8 cellular contexts compared by ENCODE assay signal in genomic region chrX:13647709-13648212, GRCh38. TPM values are rescaled to one million over a fixed set of nuclear protein-coding genes. Genes with fewer than 3 reads are reported as not detected.
DNase-seq lines count a peak whose midpoint lies in the region; ATAC-seq and TF ChIP-seq lines count a peak whose summit lies in the region.

No MANE protein-coding gene starts in this region.

- H3K27me3 Mint-ChIP-seq in endothelial cell (ENCODE audit: unreplicated experiment): no peaks in the 10 kb centered on the region

- TF ChIP-seq CTCF in endothelial cell (IDR thresholded peaks at IDR 0.05; ENCODE audit: unreplicated experiment): no peak

- no peaks in the 10 kb centered on the region for H3K36me3 Mint-ChIP-seq in endothelial cell (ENCODE audit: low read depth, unreplicated experiment)

- no peak overlapping the region for H3K27ac Mint-ChIP-seq in endothelial cell (ENCODE audit: unreplicated experiment)

- no peaks in the 10 kb centered on the region for H3K4me1 Mint-ChIP-seq in endothelial cell (ENCODE audit: unreplicated experiment)

- no peaks in the 10 kb centered on the region for H3K9me3 Mint-ChIP-seq in endothelial cell (ENCODE audit: unreplicated experiment)

- H3K4me3 Mint-ChIP-seq in endothelial cell (ENCODE audit: unreplicated experiment): no peak overlapping the region

- peak; percentile 58 for DNase-seq in COR-L47 (lab: John Stamatoyannopoulos, UW)
- peak; percentile 82 for DNase-seq in NCI-H748 (lab: John Stamatoyannopoulos, UW; ENCODE audit: unreplicated experiment)
- DNase-seq in activated CD8-positive, alpha-beta memory T cell treated with anti-CD3 and anti-CD28 coated beads, Interleukin-2, amount 50 U/mL, for 24 hours (ENCODE audit: extremely low read depth): peak; percentile 33
- DNase-seq in glomerular visceral epithelial cell (ENCODE audit: extremely low spot score): peak; percentile 0
- DNase-seq in stimulated activated CD4-positive, alpha-beta T cell treated with anti-CD3 and anti-CD28 coated beads, Interleukin-4, amount 100 ng/mL, for 1 hour: peak; percentile 49
- no peak for DNase-seq in endothelial cell (ENCODE audit: low spot score)

- ATAC-seq in GM18907 (IDR thresholded peaks at IDR 0.05; ENCODE audit: unreplicated experiment) (no peak), GM18498 (IDR thresholded peaks at IDR 0.05; ENCODE audit: unreplicated experiment) (no peak)

RNA-seq across cellular contexts. Expression of gene TCEANC, which starts 5.2 kb away (rescaled TPM):
- total RNA-seq in endothelial cell (ENCODE audit: unreplicated experiment): 3.8 TPM

RNA-seq across cellular contexts. Expression of gene RAB9A, which starts 41.2 kb away (rescaled TPM):
- total RNA-seq in endothelial cell (ENCODE audit: unreplicated experiment): 11.2 TPM
